23 cellular contexts compared by ENCODE assay signal in genomic region chr1:205792946-205793673, GRCh38. TPM values are rescaled to one million over a fixed set of nuclear protein-coding genes. Genes with fewer than 3 reads are reported as not detected.
DNase-seq lines count a peak whose midpoint lies in the region; ATAC-seq, FAIRE-seq and TF ChIP-seq lines count a peak whose summit lies in the region.
"Had no signal": no experiment of that assay in that cellular context is flagged by ENCODE, and none has a peak within 500 bp of the region (broad histone marks: within the 10 kb centered on the region; RNA-seq: fewer than 3 reads in every experiment).

No MANE protein-coding gene starts in this region.

- POLR2A ChIA-PET in HepG2 (lab: Yijun Ruan, JAX) = no interaction called here

- no peaks in the 10 kb centered on the region for H3K79me2 ChIP-seq in H9 (ENCODE audit: insufficient read depth, low read length)
- H3K79me2 ChIP-seq in HepG2 (ENCODE audit: insufficient read depth, low read length) = no peaks in the 10 kb centered on the region

- H3K27me3 ChIP-seq in cardiac muscle cell (no peaks in the 10 kb centered on the region), H9 (ENCODE audit: insufficient read depth, low read length) (no peaks in the 10 kb centered on the region), HepG2 (ENCODE audit: control insufficient read depth in 1 of 2, insufficient read depth in 2 of 2, low read length in 2 of 2) (no peaks in the 10 kb centered on the region; a peak in 1 of 5 replicates)
- H3K27me3 ChIP-seq: colonic mucosa, spleen had no signal

- peak overlapping the region; percentile 2 to 77 (median 46); a peak in 4 of 7 replicates for H3K27ac Mint-ChIP-seq in H9
- H3K27ac Mint-ChIP-seq in activated T-helper 2 cell treated with anti-CD3 and anti-CD28 coated beads, Interferon-gamma antibody, Interleukin-2, Interleukin-4, amounts not matched to agents 10 μg/mL and 5 μg/mL and 100 μg/mL, durations not matched to agents 14 hours and 24 hours and 36 hours = peak overlapping the region; percentile 60
- peak overlapping the region; percentile 35 for H3K27ac Mint-ChIP-seq in stimulated activated effector memory CD8-positive, alpha-beta T cell treated with anti-CD3 and anti-CD28 coated beads, Interleukin-12 subunit alpha, Interleukin-12 subunit beta, amount 100 ng/mL, for 72 hours
- H3K27ac Mint-ChIP-seq: activated naive CD8-positive, alpha-beta T cell treated with anti-CD3 and anti-CD28 coated beads, Interleukin-2, amount 10 ng/mL, durations not matched to agents 7 days and 5 days had no signal

- no peaks in the 10 kb centered on the region for H3K9me3 Mint-ChIP-seq in H9
- no peaks in the 10 kb centered on the region for H3K9me3 Mint-ChIP-seq in activated T-helper 2 cell treated with anti-CD3 and anti-CD28 coated beads, Interferon-gamma antibody, Interleukin-2, Interleukin-4, amounts not matched to agents 10 μg/mL and 5 μg/mL and 100 μg/mL, durations not matched to agents 14 hours and 24 hours and 36 hours
- no peaks in the 10 kb centered on the region for H3K9me3 Mint-ChIP-seq in stimulated activated effector memory CD8-positive, alpha-beta T cell treated with anti-CD3 and anti-CD28 coated beads, Interleukin-12 subunit alpha, Interleukin-12 subunit beta, amount 100 ng/mL, for 72 hours
- H3K9me3 Mint-ChIP-seq: activated naive CD8-positive, alpha-beta T cell treated with anti-CD3 and anti-CD28 coated beads, Interleukin-2, amount 10 ng/mL, durations not matched to agents 7 days and 5 days; brain; CD4-positive, CD25-positive, alpha-beta regulatory T cell; naive thymus-derived CD4-positive, alpha-beta T cell had no signal

- H3K4me2 ChIP-seq in H9 (ENCODE audit: insufficient read depth, insufficient read length, low read length) (no peak overlapping the region), HepG2 (ENCODE audit: low read depth, low read length) (no peak overlapping the region)

- DNase-seq in cardiac muscle cell (ENCODE audit: low read depth in 1 of 2, low spot score in 1 of 2) = no peak
- no peak for DNase-seq in Right ventricle myocardium superior
- DNase-seq in H9 = no peak
- DNase-seq in activated T-helper 2 cell treated with anti-CD3 and anti-CD28 coated beads, Interferon-gamma antibody, Interleukin-2, Interleukin-4, amounts not matched to agents 10 μg/mL and 5 μg/mL and 100 μg/mL, durations not matched to agents 14 hours and 24 hours and 36 hours (ENCODE audit: low spot score) = no peak
- no peak for DNase-seq in stimulated activated effector memory CD8-positive, alpha-beta T cell treated with anti-CD3 and anti-CD28 coated beads, Interleukin-12 subunit alpha, Interleukin-12 subunit beta, amount 100 ng/mL, for 72 hours (ENCODE audit: low spot score in 2 of 2)
- no peak for DNase-seq in KG1 (lab: John Stamatoyannopoulos, UW)
- no peak for DNase-seq in HepG2 (ENCODE audit: low spot score)
- DNase-seq: activated CD4-positive, alpha-beta T cell treated with anti-CD3 and anti-CD28 coated beads, Interleukin-2, amount 50 U/mL, for 48 hours; activated naive CD8-positive, alpha-beta T cell treated with anti-CD3 and anti-CD28 coated beads, Interleukin-2, amount 10 ng/mL, durations not matched to agents 7 days and 5 days; CD4-positive, CD25-positive, alpha-beta regulatory T cell; colonic mucosa; DMS153; naive thymus-derived CD4-positive, alpha-beta T cell; SIG-M5; spleen; stimulated activated CD4-positive, alpha-beta T cell treated with anti-CD3 and anti-CD28 coated beads, Interleukin-4, amount 100 ng/mL, for 4 hours had no signal

- no peak overlapping the region for H2BK12ac ChIP-seq in H9 (ENCODE audit: insufficient read length, low read depth, low read length)

- H3K36me3 ChIP-seq in cardiac muscle cell (peaks cover 60% of the 10 kb centered on the region), HepG2 (replicated peaks in 1 of 2; ENCODE audit: control insufficient read depth in 1 of 2, insufficient read depth in 2 of 2, low read length in 2 of 2) (no peaks in the 10 kb centered on the region)
- H3K36me3 ChIP-seq: colonic mucosa had no signal

- TF ChIP-seq EP300 in HepG2 (IDR thresholded peaks at IDR 0.05; ENCODE audit: low read depth in 2 of 2, low read length in 2 of 2) (no peak), HepG2 (CRISPR knock-in tag; IDR thresholded peaks at IDR 0.05; ENCODE audit: borderline replicate concordance) (no peak)

- peaks cover 5 to 12% of the 10 kb centered on the region in 2 experiments; a peak in 3 of 4 replicates for H3K4me1 Mint-ChIP-seq in H9
- peaks cover 28% of the 10 kb centered on the region for H3K4me1 Mint-ChIP-seq in activated T-helper 2 cell treated with anti-CD3 and anti-CD28 coated beads, Interferon-gamma antibody, Interleukin-2, Interleukin-4, amounts not matched to agents 10 μg/mL and 5 μg/mL and 100 μg/mL, durations not matched to agents 14 hours and 24 hours and 36 hours (ENCODE audit: low read depth)
- H3K4me1 Mint-ChIP-seq in stimulated activated effector memory CD8-positive, alpha-beta T cell treated with anti-CD3 and anti-CD28 coated beads, Interleukin-12 subunit alpha, Interleukin-12 subunit beta, amount 100 ng/mL, for 72 hours = peaks cover 6% of the 10 kb centered on the region

- H2BK20ac ChIP-seq in H9 (ENCODE audit: low read depth, low read length, poor library complexity, severe bottlenecking) = no peak overlapping the region

- ATAC-seq in Right ventricle myocardium superior (ENCODE audit: poor library complexity) (no peak), HG03097 (IDR thresholded peaks at IDR 0.05; ENCODE audit: low FRiP score, unreplicated experiment) (no peak), HepG2 (no peak)
- ATAC-seq in stimulated activated effector memory CD8-positive, alpha-beta T cell treated with anti-CD3 and anti-CD28 coated beads, Interleukin-12 subunit alpha, Interleukin-12 subunit beta, amount 100 ng/mL, for 72 hours = no peak
- ATAC-seq: naive thymus-derived CD4-positive, alpha-beta T cell had no signal

- no peak overlapping the region for H3K4me3 Mint-ChIP-seq in H9
- no peak overlapping the region for H3K4me3 Mint-ChIP-seq in activated T-helper 2 cell treated with anti-CD3 and anti-CD28 coated beads, Interferon-gamma antibody, Interleukin-2, Interleukin-4, amounts not matched to agents 10 μg/mL and 5 μg/mL and 100 μg/mL, durations not matched to agents 14 hours and 24 hours and 36 hours (ENCODE audit: low read depth)
- H3K4me3 Mint-ChIP-seq in stimulated activated effector memory CD8-positive, alpha-beta T cell treated with anti-CD3 and anti-CD28 coated beads, Interleukin-12 subunit alpha, Interleukin-12 subunit beta, amount 100 ng/mL, for 72 hours = no peak overlapping the region
- H3K4me3 Mint-ChIP-seq: activated naive CD8-positive, alpha-beta T cell treated with anti-CD3 and anti-CD28 coated beads, Interleukin-2, amount 10 ng/mL, durations not matched to agents 7 days and 5 days; brain; CD4-positive, CD25-positive, alpha-beta regulatory T cell; naive thymus-derived CD4-positive, alpha-beta T cell had no signal

- intact Hi-C loops in Right ventricle myocardium superior (cut with DNase I) (loop anchor here (5.0 to 10.0 kb wide), 3 partner anchors 124 to 312 kb away; no protein-coding TSS in a partner anchor), HepG2 (cut with micrococcal nuclease; ENCODE audit: unreplicated experiment) (no loop called here)
- intact Hi-C loops in activated T-helper 2 cell treated with anti-CD3 and anti-CD28 coated beads, Interferon-gamma antibody, Interleukin-2, Interleukin-4, amounts not matched to agents 10 μg/mL and 5 μg/mL and 100 μg/mL, durations not matched to agents 14 hours and 24 hours and 36 hours (cut with micrococcal nuclease) = loop anchor here (5.0 kb wide), 2 partner anchors 124 to 314 kb away; no protein-coding TSS in a partner anchor

- no peak overlapping the region for H3K14ac ChIP-seq in H9 (ENCODE audit: insufficient read depth, low read length)

- no peaks in the 10 kb centered on the region for H3K79me1 ChIP-seq in H9 (ENCODE audit: insufficient read depth, low read depth, low read length, poor library complexity, severe bottlenecking)

- no peak for FAIRE-seq in HepG2 (lab: Jason Lieb, UNC)
- FAIRE-seq: HTR-8/SVneo, keratinocyte had no signal

- no peak overlapping the region for H4K5ac ChIP-seq in H9 (ENCODE audit: insufficient read length, low read depth, low read length)

- no peak overlapping the region for H2AK5ac ChIP-seq in H9 (ENCODE audit: insufficient read length, low read length)

- H3K4me1 ChIP-seq in cardiac muscle cell (ENCODE audit: low read depth) (peaks cover 10% of the 10 kb centered on the region), H9 (ENCODE audit: insufficient read depth, low read length) (no peaks in the 10 kb centered on the region), HepG2 (ENCODE audit: insufficient read depth, low read length) (no peaks in the 10 kb centered on the region)
- H3K4me1 ChIP-seq: colonic mucosa, prostate gland had no signal

- H3K9ac ChIP-seq in H9 (ENCODE audit: extremely low read depth, insufficient read length, low read length) (no peak overlapping the region), HepG2 (ENCODE audit: insufficient read depth, low read depth, low read length) (no peak overlapping the region)

- TF ChIP-seq POLR2A in HepG2 (IDR thresholded peaks at IDR 0.05; ENCODE audit: insufficient read depth in 1 of 2, low read depth in 2 of 2, low read length in 2 of 2) = no peak

- no peaks in the 10 kb centered on the region for H3K23me2 ChIP-seq in H9 (ENCODE audit: insufficient read length, low read depth, low read length, poor library complexity, severe bottlenecking)

- no peak overlapping the region for H2BK15ac ChIP-seq in H9 (ENCODE audit: low read depth, low read length)

- H4K20me1 ChIP-seq in H9 (ENCODE audit: control insufficient read depth, insufficient read depth, insufficient read length) (no peaks in the 10 kb centered on the region), HepG2 (ENCODE audit: insufficient read depth, low read length) (no peaks in the 10 kb centered on the region)

- H3K23ac ChIP-seq in H9 (ENCODE audit: insufficient read length, low read depth, low read length) = no peak overlapping the region

- H3K4ac ChIP-seq in H9 (ENCODE audit: low read depth, low read length) = no peak overlapping the region

- no peak overlapping the region for H2BK120ac ChIP-seq in H9 (ENCODE audit: low read depth, low read length, poor library complexity, severe bottlenecking)

- H3K36me3 Mint-ChIP-seq in H9 (ENCODE audit: insufficient read depth in 1 of 3, low read depth in 3 of 3) = peaks cover 8 to 54% (median 48%) of the 10 kb centered on the region in 3 experiments; a peak in 6 of 7 replicates
- peaks cover 75% of the 10 kb centered on the region for H3K36me3 Mint-ChIP-seq in activated T-helper 2 cell treated with anti-CD3 and anti-CD28 coated beads, Interferon-gamma antibody, Interleukin-2, Interleukin-4, amounts not matched to agents 10 μg/mL and 5 μg/mL and 100 μg/mL, durations not matched to agents 14 hours and 24 hours and 36 hours (ENCODE audit: low read depth)
- peaks cover 77% of the 10 kb centered on the region for H3K36me3 Mint-ChIP-seq in stimulated activated effector memory CD8-positive, alpha-beta T cell treated with anti-CD3 and anti-CD28 coated beads, Interleukin-12 subunit alpha, Interleukin-12 subunit beta, amount 100 ng/mL, for 72 hours

- CTCF ChIA-PET in HepG2 (lab: Yijun Ruan, JAX; ENCODE audit: low intra/inter-chr PET ratio, low total read pairs) = interaction anchor here (3.8 to 4.3 kb wide), 2 partner anchors 114 to 185 kb away, joined by 19 to 37 read pairs; no protein-coding TSS in a partner anchor

- no CpG with 5 or more reads among the region's 6 CpGs for WGBS in H9 (ENCODE audit: extremely low coverage, insufficient read length, low lambda C conversion rate)
- 49% methylated on average over 6 of the region's 6 CpGs for WGBS in HepG2 (ENCODE audit: low lambda C conversion rate)

- no peak overlapping the region for H3T11ph ChIP-seq in H9 (ENCODE audit: low read length)

- BruUV-seq in HepG2 (replicated peaks; lab: Mats Ljungman, UMichigan) = no TSS peak

- H3K27me3 Mint-ChIP-seq in H9 (ENCODE audit: low read depth) = no peaks in the 10 kb centered on the region
- no peaks in the 10 kb centered on the region for H3K27me3 Mint-ChIP-seq in activated T-helper 2 cell treated with anti-CD3 and anti-CD28 coated beads, Interferon-gamma antibody, Interleukin-2, Interleukin-4, amounts not matched to agents 10 μg/mL and 5 μg/mL and 100 μg/mL, durations not matched to agents 14 hours and 24 hours and 36 hours (ENCODE audit: low read depth)
- H3K27me3 Mint-ChIP-seq: activated naive CD8-positive, alpha-beta T cell treated with anti-CD3 and anti-CD28 coated beads, Interleukin-2, amount 10 ng/mL, durations not matched to agents 7 days and 5 days; brain; CD4-positive, CD25-positive, alpha-beta regulatory T cell; naive thymus-derived CD4-positive, alpha-beta T cell had no signal

- in situ Hi-C loops in HepG2 (cut with HindIII; ENCODE audit: extremely low pct_ligation_motif_present, low pct_unique_long_range_greater_than_20kb) = loop anchor here (5.0 to 10.0 kb wide), 2 partner anchors 119 to 312 kb away; no protein-coding TSS in a partner anchor

- no peak overlapping the region for H3K56ac ChIP-seq in H9 (ENCODE audit: insufficient read length, low read depth, low read length)

- TF ChIP-seq CTCF in cardiac muscle cell (IDR thresholded peaks at IDR 0.05; ENCODE audit: low read depth, low read length) (no peak), H9 (conservative IDR thresholded peaks at IDR 0.05) (no peak), HepG2 (CRISPR knock-in tag; IDR thresholded peaks at IDR 0.05) (no peak)

- H4K8ac ChIP-seq in H9 (replicated peaks; ENCODE audit: insufficient read length, low read depth, low read length) = no peak overlapping the region

- H2BK5ac ChIP-seq in H9 (ENCODE audit: insufficient read length, low read length) = no peak overlapping the region

- H4K91ac ChIP-seq in H9 (ENCODE audit: insufficient read length, low read depth, low read length) = no peak overlapping the region

- no peak for TF ChIP-seq RAD21 in HepG2 (CRISPR knock-in tag; IDR thresholded peaks at IDR 0.05)

- H3K4me3 ChIP-seq in cardiac muscle cell (no peak overlapping the region), HepG2 (replicated peaks in 1 of 3; ENCODE audit: insufficient read depth in 1 of 3, low read depth in 2 of 3, low read length in 3 of 3) (no peak overlapping the region)
- H3K4me3 ChIP-seq: colonic mucosa, prostate gland, spleen had no signal

- H2AFZ ChIP-seq in H9 (ENCODE audit: low read length) = no peak overlapping the region
- no peak overlapping the region for H2AFZ ChIP-seq in HepG2 (ENCODE audit: low read length)

- H3K27ac ChIP-seq in cardiac muscle cell (peak overlapping the region; percentile 80), H9 (ENCODE audit: insufficient read length, low read depth, low read length) (no peak overlapping the region), HepG2 (ENCODE audit: extremely low read length, insufficient read depth, low read length) (no peak overlapping the region)
- H3K27ac ChIP-seq: colonic mucosa, prostate gland, spleen, VCaP had no signal

- no peak overlapping the region for H3K18ac ChIP-seq in H9 (ENCODE audit: insufficient read length, low read depth, low read length)

- H3K9me3 ChIP-seq in cardiac muscle cell (ENCODE audit: low read depth) (no peaks in the 10 kb centered on the region), H9 (ENCODE audit: control insufficient read depth, low read depth, low read length) (no peaks in the 10 kb centered on the region), HepG2 (ENCODE audit: low read length) (no peaks in the 10 kb centered on the region)
- H3K9me3 ChIP-seq: colonic mucosa, prostate gland, spleen had no signal

RNA-seq across cellular contexts. Expression of gene RAB29, which starts 17.8 kb away (rescaled TPM):
- total RNA-seq in cardiac muscle cell (3.3 and 7.2 TPM in 2 replicates), Right ventricle myocardium superior (15.0 TPM), H9 (2021) (4.2 and 4.4 TPM in 2 replicates), HepG2 (2016; rRNA removed; fragmentation: Illumina TruSeq; extraction: Trizol) (10.1 and 13.1 TPM in 2 replicates)
- polyA plus RNA-seq in cardiac muscle cell (6.5 and 15.2 TPM in 2 replicates), HepG2 (2011; rRNA removed) (8.7 and 10.0 TPM in 2 replicates)
- total RNA-seq in activated T-helper 2 cell treated with anti-CD3 and anti-CD28 coated beads, Interferon-gamma antibody, Interleukin-2, Interleukin-4, amounts not matched to agents 10 μg/mL and 5 μg/mL and 100 μg/mL, durations not matched to agents 14 hours and 24 hours and 36 hours = 26.2 and 26.7 TPM in 2 replicates
- total RNA-seq in HepG2 (2016; cell fraction: cytosol; rRNA removed; fragmentation: Illumina TruSeq; extraction: Trizol; ENCODE audit: low read depth) = 2.2 and 3.1 TPM in 2 replicates
- total RNA-seq in HepG2 (2016; cell fraction: insoluble cytoplasmic fraction; rRNA removed; fragmentation: Illumina TruSeq; extraction: Trizol) = 10.3 and 12.9 TPM in 2 replicates
- total RNA-seq in HepG2 (2016; cell fraction: membrane; rRNA removed; fragmentation: Illumina TruSeq; extraction: Trizol) = 5.6 and 7.8 TPM in 2 replicates
- 4.6 and 6.6 TPM in 2 replicates for total RNA-seq in HepG2 (2016; cell fraction: nucleus; rRNA removed; fragmentation: Illumina TruSeq; extraction: Trizol)
- polyA plus RNA-seq in HepG2 (2011; cell fraction: cytosol; rRNA removed) = 6.9 and 9.3 TPM in 2 replicates
- polyA plus RNA-seq in HepG2 (2011; cell fraction: nucleus; rRNA removed) = 4.6 and 5.0 TPM in 2 replicates
- polyA plus RNA-seq in HepG2 (2012) = 8.7 TPM in 2 replicates
- 1.3 and 1.8 TPM in 2 replicates for polyA plus RNA-seq in HepG2 (2016; cell fraction: cytosol; fragmentation: Illumina TruSeq; extraction: Trizol; ENCODE audit: low read depth)
- polyA plus RNA-seq in HepG2 (2016; cell fraction: insoluble cytoplasmic fraction; fragmentation: Illumina TruSeq; extraction: Trizol; ENCODE audit: low read depth) = 13.6 and 13.7 TPM in 2 replicates
- 4.8 TPM in 2 replicates for polyA plus RNA-seq in HepG2 (2016; cell fraction: membrane; fragmentation: Illumina TruSeq; extraction: Trizol; ENCODE audit: low read depth)
- 10.6 and 12.0 TPM in 2 replicates for polyA plus RNA-seq in HepG2 (2016; cell fraction: nucleus; fragmentation: Illumina TruSeq; extraction: Trizol; ENCODE audit: insufficient read depth, low read depth)
- polyA minus RNA-seq in HepG2 (2011; rRNA and poly(A)+ RNA removed; ENCODE audit: low replicate concordance) = 6.1 and 20.5 TPM in 2 replicates
- polyA minus RNA-seq in HepG2 (2011; cell fraction: cytosol; rRNA and poly(A)+ RNA removed) = 4.6 and 5.8 TPM in 2 replicates
- 3.3 and 3.6 TPM in 2 replicates for polyA minus RNA-seq in HepG2 (2011; cell fraction: nucleus; rRNA and poly(A)+ RNA removed)

RNA-seq across cellular contexts. Expression of gene SLC41A1, which starts 19.9 kb away (rescaled TPM):
- total RNA-seq in cardiac muscle cell (29.4 and 52.1 TPM in 2 replicates), Right ventricle myocardium superior (465 TPM), H9 (2021) (18.2 and 19.7 TPM in 2 replicates), HepG2 (2016; rRNA removed; fragmentation: Illumina TruSeq; extraction: Trizol) (1.3 and 2.2 TPM in 2 replicates)
- polyA plus RNA-seq in cardiac muscle cell (43.5 and 44.5 TPM in 2 replicates), HepG2 (2011; rRNA removed) (4.2 and 4.6 TPM in 2 replicates)
- total RNA-seq in activated T-helper 2 cell treated with anti-CD3 and anti-CD28 coated beads, Interferon-gamma antibody, Interleukin-2, Interleukin-4, amounts not matched to agents 10 μg/mL and 5 μg/mL and 100 μg/mL, durations not matched to agents 14 hours and 24 hours and 36 hours = 46.9 and 48.5 TPM in 2 replicates
- total RNA-seq in HepG2 (2016; cell fraction: cytosol; rRNA removed; fragmentation: Illumina TruSeq; extraction: Trizol; ENCODE audit: low read depth) = 0.26 and 0.30 TPM in 2 replicates
- 1.7 TPM in 2 replicates for total RNA-seq in HepG2 (2016; cell fraction: insoluble cytoplasmic fraction; rRNA removed; fragmentation: Illumina TruSeq; extraction: Trizol)
- total RNA-seq in HepG2 (2016; cell fraction: membrane; rRNA removed; fragmentation: Illumina TruSeq; extraction: Trizol) = 1.1 and 1.3 TPM in 2 replicates
- 1.4 and 1.9 TPM in 2 replicates for total RNA-seq in HepG2 (2016; cell fraction: nucleus; rRNA removed; fragmentation: Illumina TruSeq; extraction: Trizol)
- polyA plus RNA-seq in HepG2 (2011; cell fraction: cytosol; rRNA removed) = 2.6 and 2.8 TPM in 2 replicates
- 4.2 and 4.5 TPM in 2 replicates for polyA plus RNA-seq in HepG2 (2011; cell fraction: nucleus; rRNA removed)
- 2.7 and 3.9 TPM in 2 replicates for polyA plus RNA-seq in HepG2 (2012)
- 0.12 and 0.17 TPM in 2 replicates for polyA plus RNA-seq in HepG2 (2016; cell fraction: cytosol; fragmentation: Illumina TruSeq; extraction: Trizol; ENCODE audit: low read depth)
- 2.1 and 2.5 TPM in 2 replicates for polyA plus RNA-seq in HepG2 (2016; cell fraction: insoluble cytoplasmic fraction; fragmentation: Illumina TruSeq; extraction: Trizol; ENCODE audit: low read depth)
- 1.3 and 1.4 TPM in 2 replicates for polyA plus RNA-seq in HepG2 (2016; cell fraction: membrane; fragmentation: Illumina TruSeq; extraction: Trizol; ENCODE audit: low read depth)
- 2.8 and 4.2 TPM in 2 replicates for polyA plus RNA-seq in HepG2 (2016; cell fraction: nucleus; fragmentation: Illumina TruSeq; extraction: Trizol; ENCODE audit: insufficient read depth, low read depth)
- 5.4 and 35.6 TPM in 2 replicates for polyA minus RNA-seq in HepG2 (2011; rRNA and poly(A)+ RNA removed; ENCODE audit: low replicate concordance)
- polyA minus RNA-seq in HepG2 (2011; cell fraction: cytosol; rRNA and poly(A)+ RNA removed) = 1.5 and 2.0 TPM in 2 replicates
- 2.4 and 2.6 TPM in 2 replicates for polyA minus RNA-seq in HepG2 (2011; cell fraction: nucleus; rRNA and poly(A)+ RNA removed)

RNA-seq across cellular contexts. Expression of gene NUCKS1, which starts 43.1 kb away (rescaled TPM):
- 100 and 175 TPM in 2 replicates for total RNA-seq in cardiac muscle cell
- 47.0 and 80.9 TPM in 2 replicates for polyA plus RNA-seq in cardiac muscle cell
- total RNA-seq in Right ventricle myocardium superior = 196 TPM
- total RNA-seq in H9 (2021) = 414 and 427 TPM in 2 replicates
- total RNA-seq in activated T-helper 2 cell treated with anti-CD3 and anti-CD28 coated beads, Interferon-gamma antibody, Interleukin-2, Interleukin-4, amounts not matched to agents 10 μg/mL and 5 μg/mL and 100 μg/mL, durations not matched to agents 14 hours and 24 hours and 36 hours = 176 and 180 TPM in 2 replicates
- total RNA-seq in HepG2 (2016; rRNA removed; fragmentation: Illumina TruSeq; extraction: Trizol) = 117 and 194 TPM in 2 replicates
- 10.3 and 15.8 TPM in 2 replicates for total RNA-seq in HepG2 (2016; cell fraction: cytosol; rRNA removed; fragmentation: Illumina TruSeq; extraction: Trizol; ENCODE audit: low read depth)
- 125 and 160 TPM in 2 replicates for total RNA-seq in HepG2 (2016; cell fraction: insoluble cytoplasmic fraction; rRNA removed; fragmentation: Illumina TruSeq; extraction: Trizol)
- 40.1 and 45.8 TPM in 2 replicates for total RNA-seq in HepG2 (2016; cell fraction: membrane; rRNA removed; fragmentation: Illumina TruSeq; extraction: Trizol)
- total RNA-seq in HepG2 (2016; cell fraction: nucleus; rRNA removed; fragmentation: Illumina TruSeq; extraction: Trizol) = 67.8 and 73.8 TPM in 2 replicates
- 25.1 and 35.5 TPM in 2 replicates for polyA plus RNA-seq in HepG2 (2011; rRNA removed)
- polyA plus RNA-seq in HepG2 (2011; cell fraction: cytosol; rRNA removed) = 14.2 and 24.0 TPM in 2 replicates
- 8.7 and 10.8 TPM in 2 replicates for polyA plus RNA-seq in HepG2 (2011; cell fraction: nucleus; rRNA removed)
- 32.7 and 70.0 TPM in 2 replicates for polyA plus RNA-seq in HepG2 (2012)
- polyA plus RNA-seq in HepG2 (2016; cell fraction: cytosol; fragmentation: Illumina TruSeq; extraction: Trizol; ENCODE audit: low read depth) = 15.9 and 27.1 TPM in 2 replicates
- 186 and 191 TPM in 2 replicates for polyA plus RNA-seq in HepG2 (2016; cell fraction: insoluble cytoplasmic fraction; fragmentation: Illumina TruSeq; extraction: Trizol; ENCODE audit: low read depth)
- 54.3 and 56.5 TPM in 2 replicates for polyA plus RNA-seq in HepG2 (2016; cell fraction: membrane; fragmentation: Illumina TruSeq; extraction: Trizol; ENCODE audit: low read depth)
- polyA plus RNA-seq in HepG2 (2016; cell fraction: nucleus; fragmentation: Illumina TruSeq; extraction: Trizol; ENCODE audit: insufficient read depth, low read depth) = 84.6 and 113 TPM in 2 replicates
- polyA minus RNA-seq in HepG2 (2011; rRNA and poly(A)+ RNA removed; ENCODE audit: low replicate concordance) = 54.5 and 133 TPM in 2 replicates
- 45.1 and 46.0 TPM in 2 replicates for polyA minus RNA-seq in HepG2 (2011; cell fraction: cytosol; rRNA and poly(A)+ RNA removed)
- polyA minus RNA-seq in HepG2 (2011; cell fraction: nucleus; rRNA and poly(A)+ RNA removed) = 41.1 and 52.6 TPM in 2 replicates

RNA-seq across cellular contexts. Expression of gene PM20D1, which starts 56.8 kb away (rescaled TPM):
- total RNA-seq in cardiac muscle cell = not detected in 2 replicates
- polyA plus RNA-seq in cardiac muscle cell = 0.18 and 0.57 TPM in 2 replicates
- 1.9 TPM for total RNA-seq in Right ventricle myocardium superior
- not detected in 2 replicates for total RNA-seq in H9 (2021)
- 0.57 and 0.78 TPM in 2 replicates for total RNA-seq in activated T-helper 2 cell treated with anti-CD3 and anti-CD28 coated beads, Interferon-gamma antibody, Interleukin-2, Interleukin-4, amounts not matched to agents 10 μg/mL and 5 μg/mL and 100 μg/mL, durations not matched to agents 14 hours and 24 hours and 36 hours
- not detected in 2 replicates for total RNA-seq in HepG2 (2016; rRNA removed; fragmentation: Illumina TruSeq; extraction: Trizol)
- total RNA-seq in HepG2 (2016; cell fraction: cytosol; rRNA removed; fragmentation: Illumina TruSeq; extraction: Trizol; ENCODE audit: low read depth) = not detected in 2 replicates
- total RNA-seq in HepG2 (2016; cell fraction: insoluble cytoplasmic fraction; rRNA removed; fragmentation: Illumina TruSeq; extraction: Trizol) = not detected in 2 replicates
- total RNA-seq in HepG2 (2016; cell fraction: membrane; rRNA removed; fragmentation: Illumina TruSeq; extraction: Trizol) = not detected in 2 replicates
- not detected in 2 replicates for total RNA-seq in HepG2 (2016; cell fraction: nucleus; rRNA removed; fragmentation: Illumina TruSeq; extraction: Trizol)
- not detected in 2 replicates for polyA plus RNA-seq in HepG2 (2011; rRNA removed)
- not detected in 2 replicates for polyA plus RNA-seq in HepG2 (2011; cell fraction: cytosol; rRNA removed)
- polyA plus RNA-seq in HepG2 (2011; cell fraction: nucleus; rRNA removed) = not detected in 2 replicates
- polyA plus RNA-seq in HepG2 (2012) = not detected in 2 replicates
- polyA plus RNA-seq in HepG2 (2016; cell fraction: cytosol; fragmentation: Illumina TruSeq; extraction: Trizol; ENCODE audit: low read depth) = not detected in 2 replicates
- not detected in 2 replicates for polyA plus RNA-seq in HepG2 (2016; cell fraction: insoluble cytoplasmic fraction; fragmentation: Illumina TruSeq; extraction: Trizol; ENCODE audit: low read depth)
- not detected in 2 replicates for polyA plus RNA-seq in HepG2 (2016; cell fraction: membrane; fragmentation: Illumina TruSeq; extraction: Trizol; ENCODE audit: low read depth)
- polyA plus RNA-seq in HepG2 (2016; cell fraction: nucleus; fragmentation: Illumina TruSeq; extraction: Trizol; ENCODE audit: insufficient read depth, low read depth) = not detected in 2 replicates
- polyA minus RNA-seq in HepG2 (2011; rRNA and poly(A)+ RNA removed; ENCODE audit: low replicate concordance) = not detected in 2 replicates
- polyA minus RNA-seq in HepG2 (2011; cell fraction: cytosol; rRNA and poly(A)+ RNA removed) = not detected in 2 replicates
- not detected in 2 replicates for polyA minus RNA-seq in HepG2 (2011; cell fraction: nucleus; rRNA and poly(A)+ RNA removed)
- total RNA-seq: prostate gland had no signal
- polyA plus RNA-seq: AG04450 had no signal
